ENCODE assay signal across 35 cellular contexts in genomic region chr12:128675576-128675975, GRCh38.
"Had no signal": no experiment of that assay in that cellular context is flagged by ENCODE, and none has a peak within 500 bp of the region (broad histone marks: within the 10 kb centered on the region; RNA-seq: fewer than 3 reads in every experiment).

No MANE protein-coding gene starts in this region.

- DNase-seq: Karpas-422, Kasumi-1, MG63, MM.1S, MV-4-11, NCI-H1048, NCI-H1092, NCI-H1092 treated with DMSO at 0.1 percent for 48 hours, NCI-H1105, NCI-H1105 treated with DMSO at 0.1 percent for 48 hours, NCI-H1417, NCI-H1417 treated with DMSO at 0.1 percent for 48 hours, NCI-H1436, NCI-H1436 treated with DMSO at 0.1 percent for 48 hours, NCI-H146, NCI-H1694, NCI-H1694 treated with DMSO at 0.1 percent for 48 hours, NCI-H187, NCI-H187 treated with DMSO at 0.1 percent for 48 hours, NCI-H1930, NCI-H2029, NCI-H2029 treated with DMSO at 0.1 percent for 48 hours, NCI-H2081, NCI-H2081 treated with DMSO at 0.1 percent for 48 hours, NCI-H2107, NCI-H2171, NCI-H2171 treated with DMSO at 0.1 percent for 48 hours, NCI-H2227 treated with DMSO at 0.1 percent for 48 hours, NCI-H226, NCI-H345, NCI-H446, NCI-H446 treated with DMSO at 0.1 percent for 48 hours, NCI-H510A, NCI-H510A treated with DMSO at 0.1 percent for 48 hours, NCI-H524 had no signal

- H3K4me3 ChIP-seq: MG63 had no signal

- H3K9me3 ChIP-seq: MG63 had no signal

- H3K36me3 ChIP-seq: MG63 had no signal

- H3K27me3 ChIP-seq: MG63 had no signal
